In the genomic region with DNA sequence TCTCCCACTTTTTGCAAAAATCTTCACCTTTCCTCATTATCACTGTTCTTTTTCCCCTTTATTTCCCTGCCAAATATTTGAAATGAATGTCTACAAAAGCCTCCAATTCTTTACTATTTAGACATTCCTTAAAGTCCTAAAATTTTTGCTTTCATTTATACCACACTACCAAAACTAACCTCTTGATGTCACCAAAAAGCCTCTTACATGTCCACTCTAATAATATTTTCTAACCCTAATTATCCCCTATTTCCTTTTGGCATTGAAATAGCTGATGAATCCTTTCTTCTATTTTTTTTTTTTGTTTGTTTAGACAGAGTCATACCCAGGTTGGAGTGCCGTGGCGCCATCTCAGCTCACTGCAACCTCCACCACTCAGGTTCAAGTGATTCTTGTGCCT, we compare ENCODE assay signal across 13 cellular contexts. TPM values are rescaled to one million over a fixed set of nuclear protein-coding genes. Genes with fewer than 3 reads are reported as not detected.
DNase-seq lines count a peak whose midpoint lies in the region; FAIRE-seq and TF ChIP-seq lines count a peak whose summit lies in the region.
"Had no signal": no experiment of that assay in that cellular context is flagged by ENCODE, and none has a peak within 500 bp of the region (broad histone marks: within the 10 kb centered on the region; RNA-seq: fewer than 3 reads in every experiment).

No MANE protein-coding gene starts in this region.

- no peak for TF ChIP-seq EP300 in esophagus muscularis mucosa (IDR thresholded peaks at IDR 0.05)

- H3K36me3 ChIP-seq in esophagus muscularis mucosa: no peaks in the 10 kb centered on the region

- peak; percentile 96 for FAIRE-seq in A204.1 (lab: Jason Lieb, UNC)

- no peaks in the 10 kb centered on the region for H3K9me3 ChIP-seq in esophagus muscularis mucosa

- intact Hi-C loops in esophagus muscularis mucosa (cut with DNase I) (no loop called here), posterior cingulate gyrus (cut with DNase I) (no loop called here)

- peaks cover 0 to 7% (median 0%) of the 10 kb centered on the region in 4 donors for H3K4me1 ChIP-seq in esophagus muscularis mucosa

- peak in 2 of 3 experiments; percentile 4 to 11 for TF ChIP-seq CTCF in esophagus muscularis mucosa (IDR thresholded peaks at IDR 0.05)

- 72% methylated on average over 2 of the region's 2 CpGs for WGBS in esophagus muscularis mucosa

- DNase-seq in ELR (ENCODE audit: low read depth): peak; percentile 52
- peak; percentile 22 for DNase-seq in NCI-H526 treated with DMSO at 0.1 percent for 48 hours (lab: John Stamatoyannopoulos, UW)
- no peak for DNase-seq in esophagus muscularis mucosa (ENCODE audit: extremely low spot score)
- DNase-seq in activated CD4-positive, alpha-beta T cell treated with anti-CD3 and anti-CD28 coated beads, Interleukin-2, amount 50 U/mL, for 48 hours: no peak
- DNase-seq in posterior cingulate gyrus: no peak
- no peak for DNase-seq in ureter (ENCODE audit: low spot score)
- no peak for DNase-seq in H4 (ENCODE audit: low spot score)
- DNase-seq: DMS153; effector CD4-positive, alpha-beta T cell; NCI-H1417 treated with DMSO at 0.1 percent for 48 hours; substantia nigra had no signal

- TF ChIP-seq POLR2A in esophagus muscularis mucosa (IDR thresholded peaks at IDR 0.05; ENCODE audit: low read depth): no peak

- H3K4me3 ChIP-seq in esophagus muscularis mucosa: no peak overlapping the region

- no peaks in the 10 kb centered on the region for H3K27me3 ChIP-seq in esophagus muscularis mucosa

- H3K27ac ChIP-seq in esophagus muscularis mucosa (replicated peaks in 1 of 4): no peak overlapping the region

RNA-seq across cellular contexts. Expression of gene NRG2, which starts 32.3 kb away (rescaled TPM):
- total RNA-seq in esophagus muscularis mucosa (1 to 10 TPM; 2.8 to 5.0 (median 4.1) TPM), ureter (13.9 TPM)
- total RNA-seq in H4 (2014; rRNA removed; shearing (Covaris generic)): 0.14 and 0.25 TPM in 2 replicates
- total RNA-seq: activated T-helper 2 cell treated with anti-CD3 and anti-CD28 coated beads, Interferon-gamma antibody, Interleukin-2, Interleukin-4, amounts not matched to agents 10 μg/mL and 5 μg/mL and 100 μg/mL, durations not matched to agents 14 hours and 24 hours and 36 hours had no signal

RNA-seq across cellular contexts. Expression of gene PURA, which starts 38.5 kb away (rescaled TPM):
- total RNA-seq in esophagus muscularis mucosa (10 to 100 TPM; 31.8 to 46.5 (median 43.5) TPM), ureter (26.8 TPM)
- total RNA-seq in H4 (2014; rRNA removed; shearing (Covaris generic)): 4.0 and 5.6 TPM in 2 replicates

RNA-seq across cellular contexts. Expression of gene IGIP, which starts 50.4 kb away (rescaled TPM):
- 10 to 100 TPM; 17.6 to 31.9 (median 27.3) TPM for total RNA-seq in esophagus muscularis mucosa
- total RNA-seq in ureter: 15.9 TPM
- total RNA-seq in H4 (2014; rRNA removed; shearing (Covaris generic)): 1.9 and 2.1 TPM in 2 replicates

Comparison
In these comparisons a context has a peak if more than half of its experiments do, and no peak if none do; other contexts are left out.
1. DNase-seq: peak in ELR (single experiment) and NCI-H526 treated with DMSO at 0.1 percent for 48 hours (single experiment); none in esophagus muscularis mucosa (single experiment), activated CD4-positive, alpha-beta T cell treated with anti-CD3 and anti-CD28 coated beads, Interleukin-2, amount 50 U/mL, for 48 hours (0 of 2), posterior cingulate gyrus (0 of 10), ureter (single experiment) and H4 (single experiment).